Comparison of ENCODE assay signal across 16 cellular contexts in genomic region chr3:108471346-108471935, GRCh38. TPM values are rescaled to one million over a fixed set of nuclear protein-coding genes. Genes with fewer than 3 reads are reported as not detected.
DNase-seq lines count a peak whose midpoint lies in the region; ATAC-seq and TF ChIP-seq lines count a peak whose summit lies in the region.
"Had no signal": no experiment of that assay in that cellular context is flagged by ENCODE, and none has a peak within 500 bp of the region (broad histone marks: within the 10 kb centered on the region; RNA-seq: fewer than 3 reads in every experiment).

No MANE protein-coding gene starts in this region.

- H3K9me3 ChIP-seq in A673 (ENCODE audit: low read depth, low read length, poor library complexity, severe bottlenecking) = no peaks in the 10 kb centered on the region
- no peaks in the 10 kb centered on the region for H3K9me3 ChIP-seq in upper lobe of right lung
- H3K9me3 ChIP-seq: psoas muscle had no signal

- H3K4me1 ChIP-seq in A673 (ENCODE audit: insufficient read depth, low read length, poor library complexity, severe bottlenecking) = peaks cover 13% of the 10 kb centered on the region
- no peaks in the 10 kb centered on the region for H3K4me1 ChIP-seq in upper lobe of right lung
- H3K4me1 ChIP-seq: psoas muscle had no signal

- DNase-seq in A673 (ENCODE audit: low spot score) (no peak), NCI-H524 (lab: John Stamatoyannopoulos, UW) (peak; percentile 57 to 86), brain microvascular endothelial cell (no peak), islet precursor cell (peak; percentile 58), NCI-H1092 (lab: John Stamatoyannopoulos, UW) (no peak), upper lobe of right lung (no peak), middle frontal gyrus (ENCODE audit: extremely low spot score, low spot score) (no peak), T-helper 1 cell (no peak)
- DNase-seq: activated CD4-positive, alpha-beta T cell treated with anti-CD3 and anti-CD28 coated beads for 4 hours; Kasumi-1; naive thymus-derived CD8-positive, alpha-beta T cell; NCI-H1694; NCI-H510A treated with DMSO at 0.1 percent for 48 hours; psoas muscle had no signal

- POLR2A ChIA-PET in A673 (lab: Charles Lee; ENCODE audit: low non-redundant PET) = interaction anchor here (0.6 kb wide), 1 partner anchor 42 kb away, joined by 4 read pairs; no protein-coding TSS in a partner anchor

- H3K27me3 ChIP-seq in A673 (replicated peaks; ENCODE audit: insufficient read depth, low read depth, low read length, poor library complexity) (no peaks in the 10 kb centered on the region), brain microvascular endothelial cell (replicated peaks) (no peaks in the 10 kb centered on the region), upper lobe of right lung (no peaks in the 10 kb centered on the region)
- H3K27me3 ChIP-seq: hepatocyte had no signal

- H3K4me3 ChIP-seq in A673 (ENCODE audit: low read depth, low read length, poor library complexity, severe bottlenecking) = no peak overlapping the region
- no peak overlapping the region for H3K4me3 ChIP-seq in brain microvascular endothelial cell (ENCODE audit: low read depth, low read length)
- H3K4me3 ChIP-seq in upper lobe of right lung = no peak overlapping the region
- H3K4me3 ChIP-seq: hepatocyte, psoas muscle had no signal

- ATAC-seq in upper lobe of right lung = no peak
- ATAC-seq: left lobe of liver; naive thymus-derived CD8-positive, alpha-beta T cell had no signal

- H3K27ac ChIP-seq in A673 (ENCODE audit: low read depth, low read length, poor library complexity, severe bottlenecking) (no peak overlapping the region), brain microvascular endothelial cell (peak overlapping the region; percentile 62), upper lobe of right lung (no peak overlapping the region)
- H3K27ac ChIP-seq: hepatocyte, psoas muscle had no signal

- BruUV-seq in A673 (replicated peaks; lab: Mats Ljungman, UMichigan) = TSS peak; percentile 29

- intact Hi-C loops in A673 (cut with micrococcal nuclease; ENCODE audit: unreplicated experiment) (loop anchor here (10.0 kb wide), 3 partner anchors 617 to 1237 kb away; no protein-coding TSS in a partner anchor), upper lobe of right lung (cut with DNase I) (no loop called here)

- CTCF ChIA-PET in A673 (lab: Charles Lee) = no interaction called here

- no peaks in the 10 kb centered on the region for H3K36me3 ChIP-seq in A673 (ENCODE audit: insufficient read depth, low read length, poor library complexity, severe bottlenecking)
- H3K36me3 ChIP-seq in brain microvascular endothelial cell (replicated peaks) = no peaks in the 10 kb centered on the region
- no peaks in the 10 kb centered on the region for H3K36me3 ChIP-seq in upper lobe of right lung

- TF ChIP-seq CTCF in A673 (conservative IDR thresholded peaks at IDR 0.05; ENCODE audit: low read depth, low read length) = no peak
- TF ChIP-seq CTCF in brain microvascular endothelial cell (IDR thresholded peaks at IDR 0.05; ENCODE audit: low read depth, low read length, missing control alignments) = no peak
- no peak for TF ChIP-seq CTCF in upper lobe of right lung (IDR thresholded peaks at IDR 0.05)

- in situ Hi-C loops in brain microvascular endothelial cell (cut with HindIII; ENCODE audit: low pct_ligation_motif_present, low sequenced_read_pairs) = no loop called here

RNA-seq across cellular contexts. Expression of gene MYH15, which starts 39.0 kb away (rescaled TPM):
- total RNA-seq in A673 (2021) = 1.1 and 1.2 TPM in 2 replicates
- total RNA-seq in upper lobe of right lung = 0.90 TPM

Comparison
In these comparisons a context has a peak if more than half of its experiments do, and no peak if none do; other contexts are left out.
1. DNase-seq: peak in NCI-H524 (2 of 2) and islet precursor cell (single experiment); none in A673 (single experiment), brain microvascular endothelial cell (single experiment), NCI-H1092 (single experiment), upper lobe of right lung (single experiment), middle frontal gyrus (single experiment) and T-helper 1 cell (0 of 5).